ENCODE assay signal across 1 cellular context in genomic region chr11:57001674-57002401, GRCh38.
TF ChIP-seq lines count a peak whose summit lies in the region.

No MANE protein-coding gene starts in this region.

TF ChIP-seq in GM12878, 131 proteins besides CTCF, POLR2A, EP300 and RAD21 (continued from another document):
- TF ChIP-seq ZBTB33 (IDR thresholded peaks at IDR 0.05) (no peak), ZBTB11 (CRISPR knock-in tag; IDR thresholded peaks at IDR 0.05) (no peak), STAT1 (conservative IDR thresholded peaks at IDR 0.05) (no peak), PKNOX1 (IDR thresholded peaks at IDR 0.05) (no peak), TBL1XR1 (IDR thresholded peaks at IDR 0.05; ENCODE audit: low read depth, low read length) (no peak), E2F8 (IDR thresholded peaks at IDR 0.05; ENCODE audit: low read depth, partially characterized antibody) (no peak), SPI1 (IDR thresholded peaks at IDR 0.05; ENCODE audit: borderline replicate concordance, insufficient read depth, low read depth, low read length) (no peak)
- TF ChIP-seq, protein P1, sequence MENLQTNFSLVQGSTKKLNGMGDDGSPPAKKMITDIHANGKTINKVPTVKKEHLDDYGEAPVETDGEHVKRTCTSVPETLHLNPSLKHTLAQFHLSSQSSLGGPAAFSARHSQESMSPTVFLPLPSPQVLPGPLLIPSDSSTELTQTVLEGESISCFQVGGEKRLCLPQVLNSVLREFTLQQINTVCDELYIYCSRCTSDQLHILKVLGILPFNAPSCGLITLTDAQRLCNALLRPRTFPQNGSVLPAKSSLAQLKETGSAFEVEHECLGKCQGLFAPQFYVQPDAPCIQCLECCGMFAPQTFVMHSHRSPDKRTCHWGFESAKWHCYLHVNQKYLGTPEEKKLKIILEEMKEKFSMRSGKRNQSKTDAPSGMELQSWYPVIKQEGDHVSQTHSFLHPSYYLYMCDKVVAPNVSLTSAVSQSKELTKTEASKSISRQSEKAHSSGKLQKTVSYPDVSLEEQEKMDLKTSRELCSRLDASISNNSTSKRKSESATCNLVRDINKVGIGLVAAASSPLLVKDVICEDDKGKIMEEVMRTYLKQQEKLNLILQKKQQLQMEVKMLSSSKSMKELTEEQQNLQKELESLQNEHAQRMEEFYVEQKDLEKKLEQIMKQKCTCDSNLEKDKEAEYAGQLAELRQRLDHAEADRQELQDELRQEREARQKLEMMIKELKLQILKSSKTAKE (IDR thresholded peaks at IDR 0.05; ENCODE audit: low read depth, poor library complexity, severe bottlenecking): no peak
